Comparison of ENCODE assay signal across 22 cellular contexts in the genomic region with DNA sequence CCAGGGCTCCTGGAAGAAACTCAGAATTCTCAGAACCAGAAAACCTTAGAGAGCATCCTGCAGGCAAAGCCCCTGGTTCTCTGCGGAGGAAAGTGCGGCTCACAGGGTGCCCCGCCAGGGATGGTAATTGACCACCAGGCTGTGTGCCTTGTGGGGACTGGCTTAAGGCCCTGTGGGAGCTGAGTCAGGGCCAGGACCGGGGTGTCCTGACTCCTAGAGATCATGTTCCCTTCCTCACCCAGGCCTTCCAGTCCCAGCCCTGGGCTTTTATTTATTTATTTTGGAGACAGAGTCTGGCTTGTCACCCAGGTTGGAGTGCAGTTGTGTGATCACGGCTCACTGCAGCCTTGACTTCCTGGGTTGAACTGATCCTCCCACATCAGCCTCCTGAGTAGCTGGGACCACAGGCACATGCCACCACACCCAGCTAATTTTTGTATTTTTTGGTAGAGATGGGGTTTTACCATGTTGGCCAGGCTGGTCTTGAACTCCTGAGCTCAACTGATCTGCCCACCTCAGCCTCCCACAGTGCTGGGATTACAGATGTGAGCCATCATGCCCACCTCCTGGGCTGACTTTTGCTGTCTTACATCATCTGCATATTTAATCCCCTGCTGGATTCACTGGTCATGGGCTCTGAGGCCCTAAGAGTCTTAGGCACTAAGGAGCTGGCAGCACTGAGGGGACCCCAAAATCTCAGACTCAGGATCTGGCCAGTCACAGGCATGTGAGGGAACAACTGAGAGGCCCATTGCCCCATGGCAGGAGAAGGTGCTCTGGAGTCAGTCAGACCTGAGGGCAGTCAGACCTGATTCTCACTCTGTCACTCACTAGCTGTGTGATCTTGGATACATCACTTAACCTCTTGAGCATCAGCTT. TPM values are rescaled to one million over a fixed set of nuclear protein-coding genes. Genes with fewer than 3 reads are reported as not detected.
"Had no signal": no experiment of that assay in that cellular context is flagged by ENCODE, and none has a peak within 500 bp of the region (broad histone marks: within the 10 kb centered on the region; RNA-seq: fewer than 3 reads in every experiment).

No MANE protein-coding gene starts in this region.

- H3K9me3 Mint-ChIP-seq: activated naive CD4-positive, alpha-beta T cell treated with anti-CD3 and anti-CD28 coated beads, Interleukin-2, amount 50 U/mL, for 24 hours; central memory CD8-positive, alpha-beta T cell; immature natural killer cell; memory B cell; naive thymus-derived CD8-positive, alpha-beta T cell; stimulated activated effector memory CD8-positive, alpha-beta T cell treated with anti-CD3 and anti-CD28 coated beads, Interleukin-12 subunit alpha, Interleukin-12 subunit beta, amount 100 ng/mL, for 72 hours had no signal

- H3K27ac ChIP-seq: ascending aorta, colonic mucosa, gastrocnemius medialis, heart right ventricle, left ventricle myocardium inferior, pancreas, stomach had no signal

- DNase-seq: activated CD4-positive, alpha-beta T cell treated with anti-CD3 and anti-CD28 coated beads for 48 hours; activated CD4-positive, CD25-positive, alpha-beta regulatory T cell; activated CD8-positive, alpha-beta memory T cell treated with anti-CD3 and anti-CD28 coated beads, Interleukin-2, amount 50 U/mL, for 4 hours; activated gamma-delta T cell; activated T-cell treated with anti-CD3 and anti-CD28 coated beads, Interleukin-2, amount 50 U/mL, for 48 hours; colonic mucosa; heart right ventricle; immature natural killer cell; kidney glomerular epithelial cell; left ventricle myocardium inferior; naive thymus-derived CD8-positive, alpha-beta T cell; pancreas; stimulated activated CD4-positive, alpha-beta T cell treated with anti-CD3 and anti-CD28 coated beads, Interleukin-4, amount 100 ng/mL, for 24 hours; stomach; T-helper 9 cell had no signal

- ATAC-seq: heart right ventricle; naive thymus-derived CD8-positive, alpha-beta T cell; pancreas; sciatic nerve; stimulated activated effector memory CD8-positive, alpha-beta T cell treated with anti-CD3 and anti-CD28 coated beads, Interleukin-12 subunit alpha, Interleukin-12 subunit beta, amount 100 ng/mL, for 72 hours had no signal

- H3K36me3 ChIP-seq: ascending aorta, colonic mucosa, gastrocnemius medialis, heart right ventricle, left ventricle myocardium inferior, pancreas, stomach had no signal

- H3K36me3 Mint-ChIP-seq: activated naive CD4-positive, alpha-beta T cell treated with anti-CD3 and anti-CD28 coated beads, Interleukin-2, amount 50 U/mL, for 24 hours; immature natural killer cell; memory B cell; stimulated activated effector memory CD8-positive, alpha-beta T cell treated with anti-CD3 and anti-CD28 coated beads, Interleukin-12 subunit alpha, Interleukin-12 subunit beta, amount 100 ng/mL, for 72 hours had no signal

- H3K4me3 ChIP-seq: ascending aorta, colonic mucosa, gastrocnemius medialis, heart right ventricle, left ventricle myocardium inferior, pancreas, stomach had no signal

- H3K9me3 ChIP-seq: ascending aorta, colonic mucosa, gastrocnemius medialis, heart right ventricle, left ventricle myocardium inferior, pancreas, stomach had no signal

- H3K27ac Mint-ChIP-seq: activated naive CD4-positive, alpha-beta T cell treated with anti-CD3 and anti-CD28 coated beads, Interleukin-2, amount 50 U/mL, for 24 hours; immature natural killer cell; memory B cell; naive thymus-derived CD8-positive, alpha-beta T cell; stimulated activated effector memory CD8-positive, alpha-beta T cell treated with anti-CD3 and anti-CD28 coated beads, Interleukin-12 subunit alpha, Interleukin-12 subunit beta, amount 100 ng/mL, for 72 hours had no signal

- H3K4me3 Mint-ChIP-seq: activated naive CD4-positive, alpha-beta T cell treated with anti-CD3 and anti-CD28 coated beads, Interleukin-2, amount 50 U/mL, for 24 hours; central memory CD8-positive, alpha-beta T cell; immature natural killer cell; memory B cell; naive thymus-derived CD8-positive, alpha-beta T cell; stimulated activated effector memory CD8-positive, alpha-beta T cell treated with anti-CD3 and anti-CD28 coated beads, Interleukin-12 subunit alpha, Interleukin-12 subunit beta, amount 100 ng/mL, for 72 hours had no signal

- H3K4me1 ChIP-seq: colonic mucosa had no signal

- H3K27me3 ChIP-seq: ascending aorta had no signal

RNA-seq across cellular contexts. Expression of gene LAMP3, which starts 20.4 kb away (rescaled TPM):
- total RNA-seq: ascending aorta, gastrocnemius medialis, left ventricle myocardium inferior had no signal
